17 cellular contexts compared by ENCODE assay signal in genomic region chr10:79126351-79126750, GRCh38. TPM values are rescaled to one million over a fixed set of nuclear protein-coding genes. Genes with fewer than 3 reads are reported as not detected.
DNase-seq lines count a peak whose midpoint lies in the region; ATAC-seq and TF ChIP-seq lines count a peak whose summit lies in the region.
"Had no signal": no experiment of that assay in that cellular context is flagged by ENCODE, and none has a peak within 500 bp of the region (broad histone marks: within the 10 kb centered on the region; RNA-seq: fewer than 3 reads in every experiment).

No MANE protein-coding gene starts in this region.

- peaks cover 10% of the 10 kb centered on the region for H3K79me2 ChIP-seq in mesendoderm (ENCODE audit: control insufficient read depth, insufficient read depth, low read length)

- H3K27me3 ChIP-seq in heart right ventricle (no peaks in the 10 kb centered on the region), mesendoderm (ENCODE audit: insufficient read depth, low read length, poor library complexity) (no peaks in the 10 kb centered on the region), upper lobe of right lung (no peaks in the 10 kb centered on the region)
- H3K27me3 ChIP-seq: transverse colon had no signal

- no peak overlapping the region for H3K23ac ChIP-seq in mesendoderm (ENCODE audit: low read length)

- intact Hi-C loops in heart right ventricle (cut with DNase I) (no loop called here), Right ventricle myocardium superior (cut with DNase I) (no loop called here), upper lobe of right lung (cut with DNase I) (no loop called here)

- H2BK5ac ChIP-seq in mesendoderm (ENCODE audit: low read length) = peak overlapping the region; percentile 17

- H2BK15ac ChIP-seq in mesendoderm (replicated peaks; ENCODE audit: low read depth) = no peak overlapping the region

- no peaks in the 10 kb centered on the region for H3K27me3 Mint-ChIP-seq in WTC11 (ENCODE audit: low read depth)
- H3K27me3 Mint-ChIP-seq: natural killer cell treated with Interleukin-12 subunit alpha and Interleukin-12 subunit beta and Interleukin-15 and Interleukin-18, amount 100 ng/mL, for 72 hours; T-helper 17 cell had no signal

- no peaks in the 10 kb centered on the region for H3K9me3 ChIP-seq in heart right ventricle
- no peaks in the 10 kb centered on the region for H3K9me3 ChIP-seq in upper lobe of right lung
- H3K9me3 ChIP-seq: HAP-1, transverse colon had no signal

- peaks cover 55% of the 10 kb centered on the region for H3K4me1 Mint-ChIP-seq in WTC11

- CTCF ChIA-PET in WTC11 (lab: Charles Lee) = interaction anchor here (0.9 to 2.0 kb wide), 5 partner anchors 13 to 76 kb away, joined by 3 to 13 read pairs (median 4); no protein-coding TSS in a partner anchor

- peaks cover 35% of the 10 kb centered on the region for H3K79me1 ChIP-seq in mesendoderm (ENCODE audit: low read length)

- H3K4me3 Mint-ChIP-seq in WTC11 = no peak overlapping the region
- H3K4me3 Mint-ChIP-seq: natural killer cell treated with Interleukin-12 subunit alpha and Interleukin-12 subunit beta and Interleukin-15 and Interleukin-18, amount 100 ng/mL, for 72 hours; T-helper 17 cell had no signal

- WGBS in heart right ventricle, 2 donors = 92% methylated on average over 3 of the region's 3 CpGs
- no CpG with 5 or more reads among the region's 3 CpGs for WGBS in mesendoderm (ENCODE audit: extremely low coverage, insufficient coverage, low lambda C conversion rate)

- POLR2A ChIA-PET in WTC11 (lab: Charles Lee) = no interaction called here

- no peak for TF ChIP-seq CTCF in heart right ventricle (IDR thresholded peaks at IDR 0.05)
- no peak for TF ChIP-seq CTCF in WTC11 (IDR thresholded peaks at IDR 0.05)
- TF ChIP-seq CTCF in upper lobe of right lung (IDR thresholded peaks at IDR 0.05) = no peak

- H2BK120ac ChIP-seq in mesendoderm (ENCODE audit: low read depth, low read length) = no peak overlapping the region

- H3K4me1 ChIP-seq in heart right ventricle (peaks cover 15 to 97% (median 79%) of the 10 kb centered on the region in 9 donors), mesendoderm (ENCODE audit: control insufficient read depth, low read depth, low read length) (peaks cover 28% of the 10 kb centered on the region), upper lobe of right lung (peaks cover 38% of the 10 kb centered on the region)
- H3K4me1 ChIP-seq: HAP-1 had no signal

- DNase-seq in heart right ventricle = no peak
- no peak for DNase-seq in Right ventricle myocardium superior
- no peak for DNase-seq in WTC11 (ENCODE audit: low spot score)
- DNase-seq in mesendoderm = no peak
- no peak for DNase-seq in upper lobe of right lung
- no peak for DNase-seq in NCI-H345 treated with DMSO at 0.1 percent for 48 hours (lab: John Stamatoyannopoulos, UW; ENCODE audit: unreplicated experiment)
- DNase-seq in kidney glomerular epithelial cell (lab: John Stamatoyannopoulos, UW) = no peak
- DNase-seq: ACHN; central memory CD4-positive, alpha-beta T cell; stimulated activated CD4-positive, alpha-beta T cell treated with anti-CD3 and anti-CD28 coated beads, Interleukin-2, amount 100 ng/mL, for 48 hours; stimulated activated CD8-positive, alpha-beta memory T cell treated with anti-CD3 and anti-CD28 coated beads, Interleukin-4, amount 100 ng/mL, for 48 hours; T-helper 17 cell had no signal

- H3K36me3 Mint-ChIP-seq in WTC11 = no peaks in the 10 kb centered on the region
- H3K36me3 Mint-ChIP-seq: activated naive CD4-positive, alpha-beta T cell treated with anti-CD3 and anti-CD28 coated beads, Interleukin-2, amount 50 U/mL, for 72 hours; natural killer cell treated with Interleukin-12 subunit alpha and Interleukin-12 subunit beta and Interleukin-15 and Interleukin-18, amount 100 ng/mL, for 72 hours had no signal

- H3K18ac ChIP-seq in mesendoderm (ENCODE audit: low read length) = no peak overlapping the region

- H3K4me3 ChIP-seq in heart right ventricle = no peak overlapping the region
- H3K4me3 ChIP-seq in mesendoderm (ENCODE audit: low read length) = no peak overlapping the region
- H3K4me3 ChIP-seq in upper lobe of right lung = no peak overlapping the region
- H3K4me3 ChIP-seq: HAP-1, transverse colon had no signal

- no peak overlapping the region for H4K8ac ChIP-seq in mesendoderm (ENCODE audit: low read depth, low read length)

- 0 out of 2 replicates have a peak overlapping the region, but pooled peaks have one; percentile 45 for H3K27ac Mint-ChIP-seq in WTC11
- H3K27ac Mint-ChIP-seq: natural killer cell treated with Interleukin-12 subunit alpha and Interleukin-12 subunit beta and Interleukin-15 and Interleukin-18, amount 100 ng/mL, for 72 hours; T-helper 17 cell had no signal

- no peak overlapping the region for H3K4me2 ChIP-seq in mesendoderm (ENCODE audit: low read length)

- H3K56ac ChIP-seq in mesendoderm (ENCODE audit: low read length) = peak overlapping the region; percentile 62

- no peak for ATAC-seq in heart right ventricle
- ATAC-seq in Right ventricle myocardium superior (ENCODE audit: poor library complexity) = no peak
- ATAC-seq in WTC11 = no peak
- no peak for ATAC-seq in upper lobe of right lung
- ATAC-seq in GM18520 (IDR thresholded peaks at IDR 0.05; ENCODE audit: unreplicated experiment) = no peak
- ATAC-seq: activated naive CD4-positive, alpha-beta T cell treated with anti-CD3 and anti-CD28 coated beads, Interleukin-2, amount 50 U/mL, for 72 hours; T-helper 17 cell had no signal

- peaks cover 0 to 87% (median 21%) of the 10 kb centered on the region in 9 donors for H3K36me3 ChIP-seq in heart right ventricle
- peaks cover 3% of the 10 kb centered on the region for H3K36me3 ChIP-seq in mesendoderm (ENCODE audit: control insufficient read depth, insufficient read depth, low read length)
- H3K36me3 ChIP-seq in upper lobe of right lung = peaks cover 40% of the 10 kb centered on the region
- H3K36me3 ChIP-seq: transverse colon had no signal

- no peak overlapping the region for H2AK5ac ChIP-seq in mesendoderm (ENCODE audit: low read length)

- no peak overlapping the region for H3K4ac ChIP-seq in mesendoderm (ENCODE audit: low read depth, low read length)

- H3K9me3 Mint-ChIP-seq in WTC11 = no peaks in the 10 kb centered on the region
- H3K9me3 Mint-ChIP-seq: activated naive CD4-positive, alpha-beta T cell treated with anti-CD3 and anti-CD28 coated beads, Interleukin-2, amount 50 U/mL, for 72 hours; natural killer cell treated with Interleukin-12 subunit alpha and Interleukin-12 subunit beta and Interleukin-15 and Interleukin-18, amount 100 ng/mL, for 72 hours had no signal

- H3K9ac ChIP-seq in mesendoderm (ENCODE audit: low read length) = peak overlapping the region; percentile 12

- H3K27ac ChIP-seq in heart right ventricle (peak overlapping the region in 8 of 10 donors; percentile 19 to 97 (median 56)), mesendoderm (ENCODE audit: low read depth, low read length) (no peak overlapping the region), upper lobe of right lung (peak overlapping the region; percentile 51)

- no peak overlapping the region for H4K5ac ChIP-seq in mesendoderm (ENCODE audit: low read length)

TF ChIP-seq in WTC11, 78 proteins besides CTCF, POLR2A, EP300 and RAD21:
- TF ChIP-seq ZNF425 (CRISPR knock-in tag; conservative IDR thresholded peaks at IDR 0.05) (no peak), JUN (CRISPR knock-in tag; IDR thresholded peaks at IDR 0.05) (0 out of 2 replicates have a peak, but pooled peaks have one; percentile 20)

RNA-seq across cellular contexts. Expression of gene ZMIZ1, which starts 57.6 kb away (rescaled TPM):
- total RNA-seq in heart right ventricle = 10 to 100 TPM; 40.4 to 61.5 (median 50.8) TPM
- polyA plus RNA-seq in heart right ventricle = 10 to 100 TPM; 24.2 to 26.8 TPM
- 44.8 TPM for total RNA-seq in Right ventricle myocardium superior
- 34.3 to 44.4 TPM (median 35.2 TPM) in 3 replicates for total RNA-seq in WTC11 (2021)
- 23.7 TPM for polyA plus RNA-seq in mesendoderm (2013, experiment 1 of 2)
- 23.1 TPM for polyA plus RNA-seq in mesendoderm (2013, experiment 2 of 2)
- total RNA-seq in upper lobe of right lung = 84.7 TPM
